ENCODE assay signal across 12 cellular contexts in genomic region chr18:79682896-79683625, GRCh38. TPM values are rescaled to one million over a fixed set of nuclear protein-coding genes. Genes with fewer than 3 reads are reported as not detected.
DNase-seq lines count a peak whose midpoint lies in the region; ATAC-seq and TF ChIP-seq lines count a peak whose summit lies in the region.
"Had no signal": no experiment of that assay in that cellular context is flagged by ENCODE, and none has a peak within 500 bp of the region (broad histone marks: within the 10 kb centered on the region; RNA-seq: fewer than 3 reads in every experiment).

No MANE protein-coding gene starts in this region.

- H2BK120ac ChIP-seq in IMR-90 (ENCODE audit: low read depth, low read length), result no peak overlapping the region
- H2BK120ac ChIP-seq in mesendoderm (ENCODE audit: low read depth, low read length), result no peak overlapping the region

- H3K27ac ChIP-seq in IMR-90 (ENCODE audit: insufficient read depth, low read length), result no peak overlapping the region
- H3K27ac ChIP-seq in mesendoderm (ENCODE audit: low read depth, low read length), result no peak overlapping the region

- no peak for TF ChIP-seq POLR2A in IMR-90 (IDR thresholded peaks at IDR 0.05; ENCODE audit: low read depth, low read length)

- H3K36me3 Mint-ChIP-seq in activated naive CD8-positive, alpha-beta T cell treated with anti-CD3 and anti-CD28 coated beads for 36 hours, result peaks cover 40% of the 10 kb centered on the region

- H3K36me3 ChIP-seq in IMR-90 (ENCODE audit: control insufficient read depth, insufficient read depth, low read length) (no peaks in the 10 kb centered on the region), mesendoderm (ENCODE audit: control insufficient read depth, insufficient read depth, low read length) (no peaks in the 10 kb centered on the region)

- H3K27me3 ChIP-seq in IMR-90 (ENCODE audit: control insufficient read depth, insufficient read depth, low read length) (no peaks in the 10 kb centered on the region), mesendoderm (ENCODE audit: insufficient read depth, low read length, poor library complexity) (no peaks in the 10 kb centered on the region)

- POLR2A ChIA-PET in IMR-90 (lab: Charles Lee; ENCODE audit: unreplicated experiment), result no interaction called here

- H3K23ac ChIP-seq in IMR-90 (ENCODE audit: low read depth, low read length), result no peak overlapping the region
- no peak overlapping the region for H3K23ac ChIP-seq in mesendoderm (ENCODE audit: low read length)

- H2AK5ac ChIP-seq in IMR-90 (ENCODE audit: low read depth, low read length) (no peak overlapping the region), mesendoderm (ENCODE audit: low read length) (no peak overlapping the region)

- H2BK20ac ChIP-seq in IMR-90 (ENCODE audit: low read depth, low read length), result no peak overlapping the region

- H2BK15ac ChIP-seq in IMR-90 (ENCODE audit: low read depth, low read length), result no peak overlapping the region
- no peak overlapping the region for H2BK15ac ChIP-seq in mesendoderm (replicated peaks; ENCODE audit: low read depth)

- H3K18ac ChIP-seq in IMR-90 (ENCODE audit: low read depth, low read length) (no peak overlapping the region), mesendoderm (ENCODE audit: low read length) (no peak overlapping the region)

- H3K4me1 ChIP-seq in IMR-90 (ENCODE audit: control insufficient read depth, insufficient read depth, low read length) (peaks cover 11% of the 10 kb centered on the region), mesendoderm (ENCODE audit: control insufficient read depth, low read depth, low read length) (peaks cover 4% of the 10 kb centered on the region)

- H3K9ac ChIP-seq in IMR-90 (ENCODE audit: low read depth, low read length) (no peak overlapping the region), mesendoderm (ENCODE audit: low read length) (no peak overlapping the region)

- H3K79me2 ChIP-seq in mesendoderm (ENCODE audit: control insufficient read depth, insufficient read depth, low read length), result peaks cover 66% of the 10 kb centered on the region

- BruUV-seq in IMR-90 (replicated peaks; lab: Mats Ljungman, UMichigan), result no TSS peak

- no peak overlapping the region for H3K14ac ChIP-seq in IMR-90 (replicated peaks; ENCODE audit: low read depth, low read length)

- no peak overlapping the region for H4K91ac ChIP-seq in IMR-90 (ENCODE audit: insufficient read depth, low read depth, low read length)

- H4K20me1 ChIP-seq in IMR-90 (ENCODE audit: insufficient read depth, low read length), result peaks cover 60% of the 10 kb centered on the region

- peaks cover 60% of the 10 kb centered on the region for H3K4me1 Mint-ChIP-seq in activated naive CD8-positive, alpha-beta T cell treated with anti-CD3 and anti-CD28 coated beads for 36 hours

- WGBS in IMR-90 (ENCODE audit: extremely low coverage in 2 of 2, insufficient read length in 1 of 2), 2 experiments, result 88% methylated on average over 1 of the region's 15 CpGs; no CpG with 5 or more reads in 1 of the 2 experiments
- WGBS in mesendoderm (ENCODE audit: extremely low coverage, insufficient coverage, low lambda C conversion rate), result no CpG with 5 or more reads among the region's 15 CpGs

- H3K4me3 ChIP-seq in IMR-90 (ENCODE audit: insufficient read depth, low read depth, low read length), result no peak overlapping the region
- no peak overlapping the region for H3K4me3 ChIP-seq in mesendoderm (ENCODE audit: low read length)

- peak overlapping the region; percentile 85 for H3K4me3 Mint-ChIP-seq in activated naive CD8-positive, alpha-beta T cell treated with anti-CD3 and anti-CD28 coated beads for 36 hours

- H3K27ac Mint-ChIP-seq in activated naive CD8-positive, alpha-beta T cell treated with anti-CD3 and anti-CD28 coated beads for 36 hours, result peak overlapping the region; percentile 85

- dilution Hi-C loops in IMR-90 (cut with HindIII; ENCODE audit: low sequenced_read_pairs, unreplicated experiment), result no loop called here

- intact Hi-C loops in IMR-90 (cut with micrococcal nuclease), result no loop called here

- H3K56ac ChIP-seq in IMR-90 (ENCODE audit: extremely low read depth, insufficient read depth, low read length) (no peak overlapping the region), mesendoderm (ENCODE audit: low read length) (no peak overlapping the region)

- CTCF ChIA-PET in IMR-90 (lab: Yijun Ruan, JAX), result no interaction called here

- H3K9me3 Mint-ChIP-seq in activated naive CD8-positive, alpha-beta T cell treated with anti-CD3 and anti-CD28 coated beads for 36 hours, result no peaks in the 10 kb centered on the region

- H3K4me2 ChIP-seq in IMR-90 (ENCODE audit: low read depth, low read length), result no peak overlapping the region
- no peak overlapping the region for H3K4me2 ChIP-seq in mesendoderm (ENCODE audit: low read length)

- H3K27me3 Mint-ChIP-seq in activated naive CD8-positive, alpha-beta T cell treated with anti-CD3 and anti-CD28 coated beads for 36 hours, result no peaks in the 10 kb centered on the region

- in situ Hi-C loops in IMR-90 (cut with MboI; ENCODE audit: low sequenced_read_pairs), result no loop called here

- H4K8ac ChIP-seq in IMR-90 (ENCODE audit: low read depth in 2 of 2, low read length in 2 of 2), result no peak overlapping the region
- H4K8ac ChIP-seq in mesendoderm (ENCODE audit: low read depth, low read length), result no peak overlapping the region

- TF ChIP-seq RAD21 in IMR-90 (IDR thresholded peaks at IDR 0.05; ENCODE audit: low read length), result no peak

- H2AK9ac ChIP-seq in IMR-90 (replicated peaks; ENCODE audit: low read depth, low read length, poor library complexity), result peak overlapping the region; percentile 34

- H2BK5ac ChIP-seq in IMR-90 (ENCODE audit: low read depth, low read length, poor library complexity, severe bottlenecking) (no peak overlapping the region), mesendoderm (ENCODE audit: low read length) (no peak overlapping the region)

- H3K9me1 ChIP-seq in IMR-90 (ENCODE audit: insufficient read depth, low read length), result peaks cover 24% of the 10 kb centered on the region

- H4K5ac ChIP-seq in IMR-90 (ENCODE audit: low read depth, low read length) (no peak overlapping the region), mesendoderm (ENCODE audit: low read length) (no peak overlapping the region)

- DNase-seq in IMR-90, result no peak
- DNase-seq in SKM-1 treated with dmso at 0.1 percent for 144 hours (lab: John Stamatoyannopoulos, UW; ENCODE audit: unreplicated experiment), result peak; percentile 90
- DNase-seq in activated naive CD8-positive, alpha-beta T cell treated with anti-CD3 and anti-CD28 coated beads for 36 hours, result peak; percentile 65
- peak; percentile 14 to 62 for DNase-seq in stimulated activated CD4-positive, alpha-beta T cell treated with anti-CD3 and anti-CD28 coated beads, Interleukin-2, amount 100 ng/mL, for 48 hours
- no peak for DNase-seq in mesendoderm
- no peak for DNase-seq in HT-29 (ENCODE audit: low spot score)
- DNase-seq in NCI-H2171 (lab: John Stamatoyannopoulos, UW), result no peak
- DNase-seq: activated CD4-positive, CD25-positive, alpha-beta regulatory T cell; H7; NCI-H1092; posterior cingulate gyrus had no signal

- H3K79me1 ChIP-seq in IMR-90 (ENCODE audit: low read depth in 1 of 2, low read length in 2 of 2) (peaks cover 7 to 70% of the 10 kb centered on the region in 2 experiments), mesendoderm (ENCODE audit: low read length) (peaks cover 40% of the 10 kb centered on the region)

- no peak overlapping the region for H2AFZ ChIP-seq in IMR-90 (replicated peaks; ENCODE audit: low read length, poor library complexity)

- no peak for TF ChIP-seq CTCF in IMR-90 (conservative IDR thresholded peaks at IDR 0.05; ENCODE audit: low read depth, low read length)

- no peaks in the 10 kb centered on the region for H3K9me3 ChIP-seq in IMR-90 (ENCODE audit: control insufficient read depth, insufficient read depth, low read length)

- H3K4ac ChIP-seq in IMR-90 (ENCODE audit: low read depth, low read length) (no peak overlapping the region), mesendoderm (ENCODE audit: low read depth, low read length) (no peak overlapping the region)

- ATAC-seq in IMR-90 (ENCODE audit: low read depth), result no peak
- no peak for ATAC-seq in HG03135 (IDR thresholded peaks at IDR 0.05; ENCODE audit: unreplicated experiment)

TF ChIP-seq in IMR-90, 13 proteins besides CTCF, POLR2A, EP300 and RAD21 (continues in another document):
- TF ChIP-seq RCOR1 (IDR thresholded peaks at IDR 0.05; ENCODE audit: insufficient replicate concordance, low read length), result no peak
- no peak for TF ChIP-seq SMC3 (IDR thresholded peaks at IDR 0.05; ENCODE audit: low read depth, low read length)
- no peak for TF ChIP-seq MXI1 (IDR thresholded peaks at IDR 0.05; ENCODE audit: borderline replicate concordance, low read depth, low read length)
- no peak for TF ChIP-seq FOS (IDR thresholded peaks at IDR 0.05; ENCODE audit: low read depth, low read length)
- TF ChIP-seq ELK1 (IDR thresholded peaks at IDR 0.05; ENCODE audit: borderline replicate concordance, low read depth, low read length), result no peak
- TF ChIP-seq MAFK (IDR thresholded peaks at IDR 0.05; ENCODE audit: low read depth, low read length), result no peak
- TF ChIP-seq MAZ (IDR thresholded peaks at IDR 0.05; ENCODE audit: borderline replicate concordance, low read depth, low read length), result no peak
- no peak for TF ChIP-seq RFX5 (IDR thresholded peaks at IDR 0.05; ENCODE audit: low read depth, low read length)
- TF ChIP-seq BHLHE40 (IDR thresholded peaks at IDR 0.05; ENCODE audit: low read depth, low read length), result no peak
- TF ChIP-seq CHD1 (IDR thresholded peaks at IDR 0.05; ENCODE audit: low read depth, low read length), result no peak
- no peak for TF ChIP-seq CEBPB (IDR thresholded peaks at IDR 0.05; ENCODE audit: low read depth, low read length)

RNA-seq across cellular contexts. Expression of gene CTDP1, which starts 3.5 kb away (rescaled TPM):
- 17.5 and 17.6 TPM in 2 replicates for total RNA-seq in IMR-90 (2012; rRNA removed)
- polyA plus RNA-seq in IMR-90 (2012; rRNA removed), result 13.4 and 14.5 TPM in 2 replicates
- 10.6 and 13.3 TPM in 2 replicates for polyA plus RNA-seq in IMR-90 (2012; cell fraction: cytosol; rRNA removed)
- polyA plus RNA-seq in IMR-90 (2012; cell fraction: nucleus; rRNA removed; ENCODE audit: low replicate concordance), result 23.9 and 32.2 TPM in 2 replicates
- total RNA-seq in activated naive CD8-positive, alpha-beta T cell treated with anti-CD3 and anti-CD28 coated beads for 36 hours, result 10 to 100 TPM; 44.4 to 44.6 TPM
- polyA plus RNA-seq in mesendoderm (2013, experiment 1 of 2), result 19.0 TPM
- polyA plus RNA-seq in mesendoderm (2013, experiment 2 of 2), result 19.0 TPM
- total RNA-seq in HT-29 (2014; rRNA removed; shearing (Covaris generic)), result 28.9 and 30.9 TPM in 2 replicates

Comparison
In these comparisons a context has a peak if more than half of its experiments do, and no peak if none do; other contexts are left out.
1. DNase-seq: peak in SKM-1 treated with dmso at 0.1 percent for 144 hours (single experiment), activated naive CD8-positive, alpha-beta T cell treated with anti-CD3 and anti-CD28 coated beads for 36 hours (single experiment) and stimulated activated CD4-positive, alpha-beta T cell treated with anti-CD3 and anti-CD28 coated beads, Interleukin-2, amount 100 ng/mL, for 48 hours (2 of 2); none in IMR-90 (single experiment), mesendoderm (single experiment), HT-29 (single experiment) and NCI-H2171 (single experiment).